20 cellular contexts compared by ENCODE assay signal in the genomic region with DNA sequence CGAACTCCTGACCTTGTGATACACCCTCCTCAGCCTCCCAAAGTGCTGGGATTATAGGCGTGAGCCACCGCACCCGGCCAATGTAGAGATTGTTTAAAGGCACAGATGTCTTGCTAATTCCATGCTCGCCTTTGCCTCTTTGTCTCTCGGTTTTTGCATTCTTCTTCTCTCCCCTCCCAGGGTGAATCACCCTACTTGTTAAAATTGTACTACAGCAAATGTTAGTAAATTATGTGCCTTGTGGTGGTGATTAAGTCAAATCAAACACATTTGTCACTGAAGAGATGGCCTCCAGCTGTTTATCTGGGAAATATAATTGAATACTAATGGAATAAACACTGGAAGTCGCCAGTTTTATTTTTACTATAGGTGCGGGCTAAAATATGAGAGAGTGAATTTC.
DNase-seq lines count a peak whose midpoint lies in the region; ATAC-seq, FAIRE-seq and TF ChIP-seq lines count a peak whose summit lies in the region.
"Had no signal": no experiment of that assay in that cellular context is flagged by ENCODE, and none has a peak within 500 bp of the region (broad histone marks: within the 10 kb centered on the region; RNA-seq: fewer than 3 reads in every experiment).

No MANE protein-coding gene starts in this region.

- ATAC-seq in HG02678 (IDR thresholded peaks at IDR 0.05; ENCODE audit: unreplicated experiment) (no peak), HG03039 (IDR thresholded peaks at IDR 0.05; ENCODE audit: unreplicated experiment) (no peak)

- H3K36me3 Mint-ChIP-seq in astrocyte (ENCODE audit: low read depth, unreplicated experiment) = no peaks in the 10 kb centered on the region
- H3K36me3 Mint-ChIP-seq: CD4-positive, CD25-positive, alpha-beta regulatory T cell had no signal

- FAIRE-seq in astrocyte (lab: Jason Lieb, UNC) (no peak), GM12892 (lab: Jason Lieb, UNC) (no peak)

- no peak overlapping the region for H3K4me3 Mint-ChIP-seq in astrocyte (ENCODE audit: unreplicated experiment)
- H3K4me3 Mint-ChIP-seq: CD4-positive, CD25-positive, alpha-beta regulatory T cell; T-helper 1 cell treated with Interleukin-12 subunit alpha and Interleukin-12 subunit beta and Interleukin-4 antibody, amounts not matched to agents 30 μg/mL and 1 μg/mL, for 36 hours had no signal

- H3K27ac Mint-ChIP-seq in astrocyte (ENCODE audit: unreplicated experiment) = no peak overlapping the region
- H3K27ac Mint-ChIP-seq: CD4-positive, CD25-positive, alpha-beta regulatory T cell; T-helper 1 cell treated with Interleukin-12 subunit alpha and Interleukin-12 subunit beta and Interleukin-4 antibody, amounts not matched to agents 30 μg/mL and 1 μg/mL, for 36 hours had no signal

- no peaks in the 10 kb centered on the region for H3K9me3 ChIP-seq in astrocyte (ENCODE audit: insufficient read depth, low read depth, low read length)
- H3K9me3 ChIP-seq: BE2C, Caco-2, HAP-1, Peyer's patch, SJSA1 had no signal

- H3K9me3 Mint-ChIP-seq in astrocyte (ENCODE audit: unreplicated experiment) = peaks cover 12% of the 10 kb centered on the region

- CTCF ChIA-PET in AG04449 (lab: Yijun Ruan, JAX) = no interaction called here

- TF ChIP-seq CTCF in AG04449 (IDR thresholded peaks at IDR 0.05; ENCODE audit: insufficient read depth, low read length, missing control alignments) = no peak
- TF ChIP-seq CTCF in astrocyte (IDR thresholded peaks at IDR 0.05; ENCODE audit: insufficient read depth, low read depth, low read length) = no peak

- H3K27me3 ChIP-seq in astrocyte (ENCODE audit: insufficient read depth, low read length) = no peaks in the 10 kb centered on the region
- H3K27me3 ChIP-seq: BE2C, Peyer's patch, SJSA1 had no signal

- H3K4me1 Mint-ChIP-seq in astrocyte (ENCODE audit: low read depth, unreplicated experiment) = no peaks in the 10 kb centered on the region
- H3K4me1 Mint-ChIP-seq: CD4-positive, CD25-positive, alpha-beta regulatory T cell had no signal

- H3K4me1 ChIP-seq in astrocyte (ENCODE audit: insufficient read depth, low read length) = no peaks in the 10 kb centered on the region
- H3K4me1 ChIP-seq: BE2C, Caco-2, HAP-1, Peyer's patch, SJSA1 had no signal

- H3K27ac ChIP-seq in astrocyte (ENCODE audit: low read depth, low read length) = no peak overlapping the region
- H3K27ac ChIP-seq: Peyer's patch, SJSA1 had no signal

- no peak overlapping the region for H2AFZ ChIP-seq in astrocyte (ENCODE audit: low read depth, low read length)

- H3K4me3 ChIP-seq in AG04449 (ENCODE audit: low read depth, low read length) = no peak overlapping the region
- H3K4me3 ChIP-seq in astrocyte (ENCODE audit: insufficient read depth, low read depth, low read length) = no peak overlapping the region
- H3K4me3 ChIP-seq: HAP-1, Peyer's patch, SJSA1 had no signal

- POLR2A ChIA-PET in AG04449 (lab: Yijun Ruan, JAX) = interaction anchor here (0.7 kb wide), 1 partner anchor 269 kb away, joined by 3 read pairs; no protein-coding TSS in a partner anchor

- H3K36me3 ChIP-seq in astrocyte (ENCODE audit: insufficient read depth, low read length) = no peaks in the 10 kb centered on the region
- H3K36me3 ChIP-seq: BE2C, HAP-1, Peyer's patch, SJSA1 had no signal

- H4K20me1 ChIP-seq in astrocyte (ENCODE audit: insufficient read depth, low read length) = no peaks in the 10 kb centered on the region

- H3K79me2 ChIP-seq in astrocyte (ENCODE audit: insufficient read depth, low read length) = no peaks in the 10 kb centered on the region

- DNase-seq in AG04449 (ENCODE audit: low read depth, low spot score) (peak; percentile 4), EH (ENCODE audit: low read depth) (peak; percentile 1), NCI-H146 (lab: John Stamatoyannopoulos, UW) (peak; percentile 80), astrocyte (ENCODE audit: low read depth) (peak; percentile 20), GM12892 (ENCODE audit: insufficient read length) (no peak), NCI-H2196 treated with DMSO at 0.1 percent for 48 hours (lab: John Stamatoyannopoulos, UW; ENCODE audit: unreplicated experiment) (no peak)
- DNase-seq: ACHN; BE2C; Caco-2; CD4-positive, CD25-positive, alpha-beta regulatory T cell; Kasumi-1; NCI-H1092 treated with DMSO at 0.1 percent for 48 hours; NCI-H187; NCI-H2171; Peyer's patch had no signal

- no peak overlapping the region for H3K9ac ChIP-seq in astrocyte (ENCODE audit: low read length)

- TF ChIP-seq POLR2A in GM12892 (IDR thresholded peaks at IDR 0.05; ENCODE audit: low read depth, low read length) = no peak

- no peaks in the 10 kb centered on the region for H3K27me3 Mint-ChIP-seq in astrocyte (ENCODE audit: low read depth, unreplicated experiment)
- H3K27me3 Mint-ChIP-seq: CD4-positive, CD25-positive, alpha-beta regulatory T cell had no signal

- H3K4me2 ChIP-seq in astrocyte (ENCODE audit: low read length) = no peak overlapping the region

Comparison
In these comparisons a context has a peak if more than half of its experiments do, and no peak if none do; other contexts are left out.
1. DNase-seq: peak in AG04449 (single experiment), EH (single experiment), NCI-H146 (single experiment) and astrocyte (single experiment); none in GM12892 (single experiment) and NCI-H2196 treated with DMSO at 0.1 percent for 48 hours (single experiment).